Comparison of ENCODE assay signal across 27 cellular contexts in genomic region chrX:9642270-9642995, GRCh38.
A peak's percentile ranks its signal among the peaks of the same experiment; 100 is the strongest.
DNase-seq lines count a peak whose midpoint lies in the region; ATAC-seq, FAIRE-seq and TF ChIP-seq lines count a peak whose summit lies in the region.
"Had no signal": no experiment of that assay in that cellular context is flagged by ENCODE, and none has a peak within 500 bp of the region (broad histone marks: within the 10 kb centered on the region; RNA-seq: fewer than 3 reads in every experiment).

No MANE protein-coding gene starts in this region.

- DNase-seq in CD4-positive, alpha-beta T cell: no peak
- DNase-seq in GM12892 (ENCODE audit: insufficient read length) (no peak), naive B cell (no peak), uterus (no peak)
- no peak for DNase-seq in T-helper 2 cell treated with Interferon-gamma antibody and Interleukin-4, amounts not matched to agents 5 μg/mL and 100 μg/mL, for 36 hours (ENCODE audit: low spot score)
- DNase-seq in NK-92 treated with Interleukin-12 subunit alpha and Interleukin-12 subunit beta, amount 100 ng/mL, for 24 hours (lab: John Stamatoyannopoulos, UW): no peak
- DNase-seq: activated B cell treated with CpG ODN at 0.5 μM for 24 hours; activated CD4-positive, alpha-beta memory T cell treated with anti-CD3 and anti-CD28 coated beads for 36 hours; activated effector memory CD4-positive, alpha-beta T cell treated with anti-CD3 and anti-CD28 coated beads, Interleukin-2, amount 50 U/mL, for 16 hours; activated T-cell treated with anti-CD3 and anti-CD28 coated beads for 4 hours; amygdala; caudate nucleus; CD4-positive, CD25-positive, alpha-beta regulatory T cell; head of caudate nucleus; left colon; midbrain; NCI-H1092 treated with DMSO at 0.1 percent for 48 hours; NCI-H1930; sigmoid colon; T1000 had no signal

- H3K27me3 ChIP-seq in CD4-positive, alpha-beta T cell (ENCODE audit: control insufficient read depth, insufficient read depth, low read length): no peaks in the 10 kb centered on the region
- no peaks in the 10 kb centered on the region for H3K27me3 ChIP-seq in uterus
- H3K27me3 ChIP-seq: neural progenitor cell, sigmoid colon had no signal

- no peaks in the 10 kb centered on the region for H3K9me3 ChIP-seq in CD4-positive, alpha-beta T cell (ENCODE audit: control insufficient read depth, low read length)
- H3K9me3 ChIP-seq in uterus: no peaks in the 10 kb centered on the region
- H3K9me3 ChIP-seq: sigmoid colon had no signal

- no peaks in the 10 kb centered on the region for H3K4me1 ChIP-seq in uterus
- H3K4me1 ChIP-seq: neural progenitor cell had no signal

- peak; percentile 71 for FAIRE-seq in GM12892 (lab: Jason Lieb, UNC)
- FAIRE-seq: GM12891, GM19239 had no signal

- peak overlapping the region; percentile 39 for H3K27ac Mint-ChIP-seq in CD4-positive, alpha-beta T cell
- H3K27ac Mint-ChIP-seq in T-helper 2 cell treated with Interferon-gamma antibody and Interleukin-4, amounts not matched to agents 5 μg/mL and 100 μg/mL, for 36 hours: peak overlapping the region; percentile 34
- peak overlapping the region in 5 of 6 donors; percentile 16 to 83 (median 53) for H3K27ac Mint-ChIP-seq in naive B cell
- H3K27ac Mint-ChIP-seq: activated B cell treated with CpG ODN at 0.5 μM for 24 hours; activated CD4-positive, alpha-beta memory T cell treated with anti-CD3 and anti-CD28 coated beads for 36 hours; neural progenitor cell; progenitor cell of endocrine pancreas had no signal

- H3K9me3 Mint-ChIP-seq in CD4-positive, alpha-beta T cell: no peaks in the 10 kb centered on the region
- no peaks in the 10 kb centered on the region for H3K9me3 Mint-ChIP-seq in T-helper 2 cell treated with Interferon-gamma antibody and Interleukin-4, amounts not matched to agents 5 μg/mL and 100 μg/mL, for 36 hours
- no peaks in the 10 kb centered on the region for H3K9me3 Mint-ChIP-seq in naive B cell
- H3K9me3 Mint-ChIP-seq: activated B cell treated with CpG ODN at 0.5 μM for 24 hours; activated CD4-positive, alpha-beta memory T cell treated with anti-CD3 and anti-CD28 coated beads for 36 hours; CD4-positive, CD25-positive, alpha-beta regulatory T cell had no signal

- no peaks in the 10 kb centered on the region for H3K36me3 Mint-ChIP-seq in CD4-positive, alpha-beta T cell (ENCODE audit: low read depth)
- H3K36me3 Mint-ChIP-seq in T-helper 2 cell treated with Interferon-gamma antibody and Interleukin-4, amounts not matched to agents 5 μg/mL and 100 μg/mL, for 36 hours (ENCODE audit: low read depth): peaks cover 9% of the 10 kb centered on the region
- no peaks in the 10 kb centered on the region for H3K36me3 Mint-ChIP-seq in naive B cell
- H3K36me3 Mint-ChIP-seq: activated CD4-positive, alpha-beta memory T cell treated with anti-CD3 and anti-CD28 coated beads for 36 hours; CD4-positive, CD25-positive, alpha-beta regulatory T cell had no signal

- ATAC-seq in CD4-positive, alpha-beta T cell (ENCODE audit: poor library complexity): no peak
- no peak for ATAC-seq in naive B cell (ENCODE audit: low read depth in 2 of 2)
- ATAC-seq in GM19035 (IDR thresholded peaks at IDR 0.05; ENCODE audit: unreplicated experiment): no peak
- ATAC-seq in HG02571 (IDR thresholded peaks at IDR 0.05; ENCODE audit: unreplicated experiment): no peak
- ATAC-seq: left colon had no signal

- POLR2A ChIA-PET in CD4-positive, alpha-beta T cell (lab: Charles Lee): no interaction called here

- no peak for TF ChIP-seq POLR2A in GM12892 (IDR thresholded peaks at IDR 0.05; ENCODE audit: low read depth, low read length)
- TF ChIP-seq POLR2A in uterus (IDR thresholded peaks at IDR 0.05): no peak

- H3K36me3 ChIP-seq in uterus: no peaks in the 10 kb centered on the region
- H3K36me3 ChIP-seq: neural progenitor cell, sigmoid colon had no signal

- CTCF ChIA-PET in CD4-positive, alpha-beta T cell (lab: Charles Lee): no interaction called here

- H3K27ac ChIP-seq in CD4-positive, alpha-beta T cell (ENCODE audit: low read depth, low read length): no peak overlapping the region
- H3K27ac ChIP-seq in uterus: no peak overlapping the region
- H3K27ac ChIP-seq: epithelial cell of prostate, neural progenitor cell, sigmoid colon had no signal

- no peak overlapping the region for H3K4me3 ChIP-seq in uterus
- H3K4me3 ChIP-seq: neural progenitor cell, sigmoid colon had no signal

- H3K4me1 Mint-ChIP-seq in CD4-positive, alpha-beta T cell (ENCODE audit: low read depth): peaks cover 34% of the 10 kb centered on the region
- peaks cover 27% of the 10 kb centered on the region for H3K4me1 Mint-ChIP-seq in T-helper 2 cell treated with Interferon-gamma antibody and Interleukin-4, amounts not matched to agents 5 μg/mL and 100 μg/mL, for 36 hours (ENCODE audit: low read depth)
- H3K4me1 Mint-ChIP-seq in naive B cell: peaks cover 9 to 33% (median 21%) of the 10 kb centered on the region in 3 donors

- intact Hi-C loops in CD4-positive, alpha-beta T cell (cut with DNase I, micrococcal nuclease): no loop called here
- intact Hi-C loops in uterus (cut with DNase I; ENCODE audit: low total_unique reads): no loop called here

- no peak for TF ChIP-seq CTCF in CD4-positive, alpha-beta T cell (IDR thresholded peaks at IDR 0.05)
- no peak for TF ChIP-seq CTCF in uterus (IDR thresholded peaks at IDR 0.05)

- peak overlapping the region; percentile 49 for H3K4me3 Mint-ChIP-seq in CD4-positive, alpha-beta T cell
- H3K4me3 Mint-ChIP-seq in T-helper 2 cell treated with Interferon-gamma antibody and Interleukin-4, amounts not matched to agents 5 μg/mL and 100 μg/mL, for 36 hours: peak overlapping the region; percentile 19
- H3K4me3 Mint-ChIP-seq in naive B cell: peak overlapping the region in 1 of 8 donors; percentile 77
- H3K4me3 Mint-ChIP-seq: activated B cell treated with CpG ODN at 0.5 μM for 24 hours; activated CD4-positive, alpha-beta memory T cell treated with anti-CD3 and anti-CD28 coated beads for 36 hours; CD4-positive, CD25-positive, alpha-beta regulatory T cell; neural progenitor cell had no signal

- no peaks in the 10 kb centered on the region for H3K27me3 Mint-ChIP-seq in CD4-positive, alpha-beta T cell
- no peaks in the 10 kb centered on the region for H3K27me3 Mint-ChIP-seq in T-helper 2 cell treated with Interferon-gamma antibody and Interleukin-4, amounts not matched to agents 5 μg/mL and 100 μg/mL, for 36 hours (ENCODE audit: low read depth)
- no peaks in the 10 kb centered on the region for H3K27me3 Mint-ChIP-seq in naive B cell
- H3K27me3 Mint-ChIP-seq: activated B cell treated with CpG ODN at 0.5 μM for 24 hours; activated CD4-positive, alpha-beta memory T cell treated with anti-CD3 and anti-CD28 coated beads for 36 hours; CD4-positive, CD25-positive, alpha-beta regulatory T cell; progenitor cell of endocrine pancreas had no signal
